Comparison of ENCODE assay signal across 18 cellular contexts in the genomic region with DNA sequence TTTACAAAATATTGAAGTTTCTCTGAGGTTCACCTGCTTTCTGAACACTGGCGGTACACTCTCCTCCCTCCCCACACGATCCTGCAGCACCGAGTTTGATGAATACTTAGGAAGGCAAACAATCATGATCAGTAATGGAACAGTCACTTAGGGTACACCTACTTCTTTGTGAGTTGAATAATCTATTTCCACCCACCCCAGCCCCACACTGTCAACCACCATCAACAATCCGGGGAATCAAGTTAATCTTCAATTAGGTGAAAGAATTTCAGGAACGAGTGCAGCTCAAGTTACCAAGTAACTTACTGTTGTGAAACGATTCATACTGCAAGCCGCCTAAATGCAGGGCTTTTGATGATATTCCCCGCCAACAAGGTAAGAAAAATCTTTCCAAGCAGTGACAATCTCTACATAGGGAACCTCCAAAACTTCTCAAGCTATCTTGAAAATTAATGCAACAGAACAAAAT.
DNase-seq lines count a peak whose midpoint lies in the region; TF ChIP-seq lines count a peak whose summit lies in the region.
"Had no signal": no experiment of that assay in that cellular context is flagged by ENCODE, and none has a peak within 500 bp of the region (broad histone marks: within the 10 kb centered on the region; RNA-seq: fewer than 3 reads in every experiment).

No MANE protein-coding gene starts in this region.

- H3K9me3 ChIP-seq in ovary: no peaks in the 10 kb centered on the region

- no peak overlapping the region for H3K23ac ChIP-seq in mesendoderm (ENCODE audit: low read length)

- H3K4me1 Mint-ChIP-seq in Calu3 (ENCODE audit: low read depth, unreplicated experiment): peaks cover 18% of the 10 kb centered on the region
- H3K4me1 Mint-ChIP-seq: activated naive CD8-positive, alpha-beta T cell treated with anti-CD3 and anti-CD28 coated beads, Interleukin-2, amount 50 U/mL, for 24 hours; memory B cell had no signal

- no peak overlapping the region for H2BK15ac ChIP-seq in mesendoderm (replicated peaks; ENCODE audit: low read depth)

- no peak for TF ChIP-seq EP300 in ovary (IDR thresholded peaks at IDR 0.05)

- H3K79me2 ChIP-seq in mesendoderm (ENCODE audit: control insufficient read depth, insufficient read depth, low read length): no peaks in the 10 kb centered on the region

- peak overlapping the region; percentile 28 for H3K56ac ChIP-seq in mesendoderm (ENCODE audit: low read length)

- H3K4me2 ChIP-seq in mesendoderm (ENCODE audit: low read length): peak overlapping the region; percentile 11

- H3K4me1 ChIP-seq in mesendoderm (ENCODE audit: control insufficient read depth, low read depth, low read length) (peaks cover 9% of the 10 kb centered on the region), ovary (ENCODE audit: insufficient read depth) (peaks cover 3% of the 10 kb centered on the region)

- no peak overlapping the region for H4K8ac ChIP-seq in mesendoderm (ENCODE audit: low read depth, low read length)

- no peaks in the 10 kb centered on the region for H3K36me3 Mint-ChIP-seq in Calu3 (ENCODE audit: insufficient read depth, unreplicated experiment)
- H3K36me3 Mint-ChIP-seq: memory B cell had no signal

- H3K79me1 ChIP-seq in mesendoderm (ENCODE audit: low read length): no peaks in the 10 kb centered on the region

- H3K27ac ChIP-seq in mesendoderm (ENCODE audit: low read depth, low read length) (no peak overlapping the region), ovary (no peak overlapping the region)

- H3K9me3 Mint-ChIP-seq in Calu3 (ENCODE audit: low read depth, unreplicated experiment): peaks cover 6% of the 10 kb centered on the region
- H3K9me3 Mint-ChIP-seq: activated CD8-positive, alpha-beta T cell treated with anti-CD3 and anti-CD28 coated beads for 36 hours had no signal

- TF ChIP-seq POLR2A in ovary (IDR thresholded peaks at IDR 0.05): no peak

- no peak overlapping the region for H2BK5ac ChIP-seq in mesendoderm (ENCODE audit: low read length)

- H3K18ac ChIP-seq in mesendoderm (ENCODE audit: low read length): no peak overlapping the region

- H3K36me3 ChIP-seq in mesendoderm (ENCODE audit: control insufficient read depth, insufficient read depth, low read length) (no peaks in the 10 kb centered on the region), ovary (no peaks in the 10 kb centered on the region)

- no CpG with 5 or more reads among the region's 8 CpGs for WGBS in mesendoderm (ENCODE audit: extremely low coverage, insufficient coverage, low lambda C conversion rate)
- 84 to 90% (median 86%) methylated on average over 8 of the region's 8 CpGs for WGBS in ovary, 3 donors

- no peak overlapping the region for H3K27ac Mint-ChIP-seq in Calu3 (ENCODE audit: unreplicated experiment)
- H3K27ac Mint-ChIP-seq: activated CD8-positive, alpha-beta T cell treated with anti-CD3 and anti-CD28 coated beads for 36 hours; activated naive CD8-positive, alpha-beta T cell treated with anti-CD3 and anti-CD28 coated beads, Interleukin-2, amount 50 U/mL, for 24 hours; effector memory CD8-positive, alpha-beta T cell; memory B cell; nephron progenitor cell had no signal

- TF ChIP-seq CTCF in Calu3 (IDR thresholded peaks at IDR 0.05; ENCODE audit: unreplicated experiment): no peak
- TF ChIP-seq CTCF in epithelial cell of proximal tubule (conservative IDR thresholded peaks at IDR 0.05; ENCODE audit: low read depth, low read length): no peak
- no peak for TF ChIP-seq CTCF in ovary (IDR thresholded peaks at IDR 0.05)

- no peaks in the 10 kb centered on the region for H3K27me3 Mint-ChIP-seq in Calu3 (ENCODE audit: unreplicated experiment)
- H3K27me3 Mint-ChIP-seq: memory B cell had no signal

- peak overlapping the region; percentile 51 for H3K4me3 ChIP-seq in epithelial cell of proximal tubule (ENCODE audit: low read depth, low read length)
- H3K4me3 ChIP-seq in mesendoderm (ENCODE audit: low read length): no peak overlapping the region
- H3K4me3 ChIP-seq in ovary: no peak overlapping the region

- no peak overlapping the region for H2AK5ac ChIP-seq in mesendoderm (ENCODE audit: low read length)

- no peaks in the 10 kb centered on the region for H3K27me3 ChIP-seq in mesendoderm (ENCODE audit: insufficient read depth, low read length, poor library complexity)
- no peaks in the 10 kb centered on the region for H3K27me3 ChIP-seq in ovary

- DNase-seq in Calu3 (peak; percentile 69), NCI-H1105 (lab: John Stamatoyannopoulos, UW) (peak; percentile 8), epithelial cell of proximal tubule (ENCODE audit: low read depth) (peak; percentile 82), mesendoderm (peak; percentile 78), ovary (no peak), NCI-H2171 (lab: John Stamatoyannopoulos, UW) (no peak)
- no peak for DNase-seq in stimulated activated naive CD4-positive, alpha-beta T cell (lab: John Stamatoyannopoulos, UW)
- no peak for DNase-seq in activated naive CD4-positive, alpha-beta T cell (lab: John Stamatoyannopoulos, UW)
- DNase-seq: activated CD8-positive, alpha-beta T cell treated with anti-CD3 and anti-CD28 coated beads for 36 hours; activated naive CD8-positive, alpha-beta T cell treated with anti-CD3 and anti-CD28 coated beads, Interleukin-2, amount 50 U/mL, for 24 hours; effector memory CD8-positive, alpha-beta T cell; GDM1; GOT3; NCI-H69; right cardiac atrium; stimulated activated CD4-positive, alpha-beta T cell treated with anti-CD3 and anti-CD28 coated beads, Interleukin-1b, Interleukin-23, amount 100 ng/mL, for 48 hours had no signal

- no peak overlapping the region for H2BK120ac ChIP-seq in mesendoderm (ENCODE audit: low read depth, low read length)

- H3K4ac ChIP-seq in mesendoderm (ENCODE audit: low read depth, low read length): no peak overlapping the region

- CTCF ChIA-PET in Calu3 (lab: Charles Lee): interaction anchor here (0.6 to 1.7 kb wide), 7 partner anchors 12 to 1147 kb away, joined by 3 to 7 read pairs (median 4); no protein-coding TSS in a partner anchor

- H3K9ac ChIP-seq in mesendoderm (ENCODE audit: low read length): no peak overlapping the region

- H3K4me3 Mint-ChIP-seq in Calu3 (ENCODE audit: low read depth, unreplicated experiment): no peak overlapping the region
- H3K4me3 Mint-ChIP-seq: activated CD8-positive, alpha-beta T cell treated with anti-CD3 and anti-CD28 coated beads for 36 hours; activated naive CD8-positive, alpha-beta T cell treated with anti-CD3 and anti-CD28 coated beads, Interleukin-2, amount 50 U/mL, for 24 hours; effector memory CD8-positive, alpha-beta T cell; memory B cell; nephron progenitor cell had no signal

- BruUV-seq in Calu3 (replicated peaks; lab: Mats Ljungman, UMichigan): no TSS peak

- intact Hi-C loops in Calu3 (cut with micrococcal nuclease; ENCODE audit: unreplicated experiment): loop anchor here (1.0 to 10.0 kb wide), 7 partner anchors 61 to 917 kb away; no protein-coding TSS in a partner anchor
- intact Hi-C loops in ovary (cut with DNase I): no loop called here

- no peak overlapping the region for H4K5ac ChIP-seq in mesendoderm (ENCODE audit: low read length)

Comparison
In these comparisons a context has a peak if more than half of its experiments do, and no peak if none do; other contexts are left out.
1. DNase-seq: peak in Calu3 (single experiment), NCI-H1105 (single experiment), epithelial cell of proximal tubule (single experiment) and mesendoderm (single experiment); none in ovary (0 of 5), stimulated activated naive CD4-positive, alpha-beta T cell (0 of 6), NCI-H2171 (single experiment) and activated naive CD4-positive, alpha-beta T cell (0 of 4).